ENCODE assay signal across 11 cellular contexts in genomic region chr2:158902005-158902398, GRCh38.
A peak's percentile ranks its signal among the peaks of the same experiment; 100 is the strongest.
DNase-seq lines count a peak whose midpoint lies in the region; ATAC-seq, FAIRE-seq and TF ChIP-seq lines count a peak whose summit lies in the region.
"Had no signal": no experiment of that assay in that cellular context is flagged by ENCODE, and none has a peak within 500 bp of the region (broad histone marks: within the 10 kb centered on the region; RNA-seq: fewer than 3 reads in every experiment).

No MANE protein-coding gene starts in this region.

- H3K9me3 Mint-ChIP-seq in activated T-cell treated with anti-CD3 and anti-CD28 coated beads, Interleukin-2, amount 50 U/mL, for 24 hours: no peaks in the 10 kb centered on the region
- H3K9me3 Mint-ChIP-seq: CD4-positive, alpha-beta memory T cell; GM23338; H9; HFFc6 had no signal

- no peak for ATAC-seq in HepG2
- ATAC-seq in right lobe of liver: no peak
- no peak for ATAC-seq in PC-3
- ATAC-seq in K562: no peak
- no peak for ATAC-seq in Right ventricle myocardium superior (ENCODE audit: poor library complexity)

- TF ChIP-seq RAD21 in HepG2 (CRISPR knock-in tag; IDR thresholded peaks at IDR 0.05) (no peak), K562 (CRISPR knock-in tag; conservative IDR thresholded peaks at IDR 0.05 in 1 of 2, IDR thresholded peaks at IDR 0.05 in 1 of 2) (no peak)

- no peak for TF ChIP-seq EP300 in HepG2 (IDR thresholded peaks at IDR 0.05; ENCODE audit: low read depth in 2 of 2, low read length in 2 of 2)
- TF ChIP-seq EP300 in HepG2 (CRISPR knock-in tag; IDR thresholded peaks at IDR 0.05; ENCODE audit: borderline replicate concordance): no peak
- TF ChIP-seq EP300 in K562 (IDR thresholded peaks at IDR 0.05; ENCODE audit: low read length): no peak

- no peak overlapping the region for H3K4me3 ChIP-seq in HepG2 (replicated peaks in 1 of 3; ENCODE audit: insufficient read depth in 1 of 3, low read depth in 2 of 3, low read length in 3 of 3)
- no peak overlapping the region for H3K4me3 ChIP-seq in right lobe of liver
- H3K4me3 ChIP-seq in PC-3 (ENCODE audit: low read length): peak overlapping the region; percentile 53; the same call in 1 of the 2 replicates
- H3K4me3 ChIP-seq in K562: no peak overlapping the region
- H3K4me3 ChIP-seq: GM23338 had no signal

- H3K4me2 ChIP-seq in HepG2 (ENCODE audit: low read depth, low read length): no peak overlapping the region
- H3K4me2 ChIP-seq in PC-3 (ENCODE audit: low read length): peak overlapping the region; percentile 62; the same call in 1 of the 2 replicates
- H3K4me2 ChIP-seq in K562 (ENCODE audit: insufficient read depth, low read length): no peak overlapping the region
- H3K4me2 ChIP-seq: GM23338 had no signal

- no peaks in the 10 kb centered on the region for H3K4me1 ChIP-seq in HepG2 (ENCODE audit: insufficient read depth, low read length)
- no peaks in the 10 kb centered on the region for H3K4me1 ChIP-seq in right lobe of liver
- no peaks in the 10 kb centered on the region for H3K4me1 ChIP-seq in PC-3 (ENCODE audit: insufficient read depth, low read length)
- H3K4me1 ChIP-seq in K562 (replicated peaks in 1 of 2; ENCODE audit: control insufficient read depth in 2 of 2, insufficient read depth in 2 of 2, low read length in 2 of 2): no peaks in the 10 kb centered on the region

- FAIRE-seq in HepG2 (lab: Jason Lieb, UNC) (no peak), K562 (lab: Jason Lieb, UNC) (no peak)

- no TSS peak for BruUV-seq in HepG2 (replicated peaks; lab: Mats Ljungman, UMichigan)
- no TSS peak for BruUV-seq in PC-3 (replicated peaks; lab: Mats Ljungman, UMichigan)
- no TSS peak for BruUV-seq in K562 (replicated peaks; lab: Mats Ljungman, UMichigan)

- no peak overlapping the region for H3K27ac Mint-ChIP-seq in activated T-cell treated with anti-CD3 and anti-CD28 coated beads, Interleukin-2, amount 50 U/mL, for 24 hours
- H3K27ac Mint-ChIP-seq: CD4-positive, alpha-beta memory T cell; GM23338; H9; HFFc6 had no signal

- no peak overlapping the region for H3K4me3 Mint-ChIP-seq in activated T-cell treated with anti-CD3 and anti-CD28 coated beads, Interleukin-2, amount 50 U/mL, for 24 hours
- H3K4me3 Mint-ChIP-seq: CD4-positive, alpha-beta memory T cell; GM23338; H9; HFFc6 had no signal

- no peaks in the 10 kb centered on the region for H3K27me3 Mint-ChIP-seq in activated T-cell treated with anti-CD3 and anti-CD28 coated beads, Interleukin-2, amount 50 U/mL, for 24 hours

- no peaks in the 10 kb centered on the region for H4K20me1 ChIP-seq in HepG2 (ENCODE audit: insufficient read depth, low read length)
- no peaks in the 10 kb centered on the region for H4K20me1 ChIP-seq in PC-3 (ENCODE audit: low read length)
- no peaks in the 10 kb centered on the region for H4K20me1 ChIP-seq in K562 (replicated peaks; ENCODE audit: control insufficient read depth, insufficient read depth, low read length)

- H3K9ac ChIP-seq in HepG2 (ENCODE audit: insufficient read depth, low read depth, low read length) (no peak overlapping the region), PC-3 (ENCODE audit: low read length) (no peak overlapping the region), K562 (ENCODE audit: insufficient read depth in 1 of 2, low read depth in 2 of 2, low read length in 2 of 2) (no peak overlapping the region)

- H3K79me2 ChIP-seq in HepG2 (ENCODE audit: insufficient read depth, low read length) (no peaks in the 10 kb centered on the region), PC-3 (ENCODE audit: low read length) (no peaks in the 10 kb centered on the region), K562 (ENCODE audit: control insufficient read depth, insufficient read depth, low read length) (no peaks in the 10 kb centered on the region)

- WGBS in HepG2 (ENCODE audit: low lambda C conversion rate): 76% methylated on average over 2 of the region's 2 CpGs
- 94% methylated on average over 2 of the region's 2 CpGs for WGBS in right lobe of liver (ENCODE audit: insufficient coverage, low coverage, low lambda C conversion rate, missing lambda C conversion rate)
- 31% methylated on average over 2 of the region's 2 CpGs for WGBS in K562 (ENCODE audit: insufficient coverage, low coverage, missing lambda C conversion rate)

- POLR2A ChIA-PET in HepG2 (lab: Yijun Ruan, JAX) (no interaction called here), PC-3 (lab: Charles Lee; ENCODE audit: unreplicated experiment) (no interaction called here), K562 (lab: Yijun Ruan, JAX) (no interaction called here)

- TF ChIP-seq CTCF in HepG2 (CRISPR knock-in tag; IDR thresholded peaks at IDR 0.05) (no peak), right lobe of liver (IDR thresholded peaks at IDR 0.05) (no peak), PC-3 (conservative IDR thresholded peaks at IDR 0.05; ENCODE audit: low read depth, low read length) (no peak), K562 (IDR thresholded peaks at IDR 0.05 in 2 of 3, conservative IDR thresholded peaks at IDR 0.05 in 1 of 3; ENCODE audit: insufficient read depth in 2 of 3, low read depth in 1 of 3, low read length in 3 of 3) (no peak)

- H2AFZ ChIP-seq in HepG2 (ENCODE audit: low read length): no peak overlapping the region
- peak overlapping the region; percentile 74 for H2AFZ ChIP-seq in PC-3 (ENCODE audit: low read length)
- no peak overlapping the region for H2AFZ ChIP-seq in K562 (ENCODE audit: low read depth, low read length)

- in situ Hi-C loops in HepG2 (cut with HindIII; ENCODE audit: extremely low pct_ligation_motif_present, low pct_unique_long_range_greater_than_20kb): loop anchor here (5.0 kb wide), 1 partner anchor 220 kb away; no protein-coding TSS in a partner anchor
- in situ Hi-C loops in K562 (cut with MboI): loop anchor here (10.0 to 25.0 kb wide), 3 partner anchors 223 to 910 kb away; no protein-coding TSS in a partner anchor

- DNase-seq in HepG2 (ENCODE audit: low spot score): no peak
- DNase-seq in right lobe of liver: no peak
- DNase-seq in PC-3: no peak
- no peak for DNase-seq in K562 (ENCODE audit: extremely low read depth in 1 of 4, low spot score in 3 of 4)
- DNase-seq in Right ventricle myocardium superior: no peak
- DNase-seq in activated T-cell treated with anti-CD3 and anti-CD28 coated beads, Interleukin-2, amount 50 U/mL, for 24 hours: no peak
- DNase-seq: GF-D8 had no signal

- no peaks in the 10 kb centered on the region for H3F3A ChIP-seq in PC-3 (ENCODE audit: low read length, unreplicated experiment)

- H3K27ac ChIP-seq in HepG2 (ENCODE audit: extremely low read length, insufficient read depth, low read length): no peak overlapping the region
- no peak overlapping the region for H3K27ac ChIP-seq in right lobe of liver
- no peak overlapping the region for H3K27ac ChIP-seq in PC-3 (ENCODE audit: low read length)
- H3K27ac ChIP-seq in K562 (ENCODE audit: extremely low read depth, low read depth, low read length): no peak overlapping the region

- no peaks in the 10 kb centered on the region for H3K4me1 Mint-ChIP-seq in activated T-cell treated with anti-CD3 and anti-CD28 coated beads, Interleukin-2, amount 50 U/mL, for 24 hours (ENCODE audit: low read depth)

- H3K36me3 Mint-ChIP-seq in activated T-cell treated with anti-CD3 and anti-CD28 coated beads, Interleukin-2, amount 50 U/mL, for 24 hours (ENCODE audit: low read depth): no peaks in the 10 kb centered on the region
- H3K36me3 Mint-ChIP-seq: CD4-positive, alpha-beta memory T cell had no signal

- H3K9me3 ChIP-seq in HepG2 (ENCODE audit: low read length): no peaks in the 10 kb centered on the region
- no peaks in the 10 kb centered on the region for H3K9me3 ChIP-seq in right lobe of liver
- no peaks in the 10 kb centered on the region for H3K9me3 ChIP-seq in PC-3 (ENCODE audit: low read length)
- no peaks in the 10 kb centered on the region for H3K9me3 ChIP-seq in K562 (replicated peaks; ENCODE audit: control insufficient read depth, insufficient read depth, low read depth, low read length)

- H3K9me2 ChIP-seq in PC-3 (replicated peaks; ENCODE audit: low read length): no peaks in the 10 kb centered on the region

- H3K27me3 ChIP-seq in HepG2 (ENCODE audit: control insufficient read depth in 1 of 2, insufficient read depth in 2 of 2, low read length in 2 of 2): no peaks in the 10 kb centered on the region
- no peaks in the 10 kb centered on the region for H3K27me3 ChIP-seq in right lobe of liver
- no peaks in the 10 kb centered on the region for H3K27me3 ChIP-seq in PC-3 (ENCODE audit: low read length)
- peaks cover 0 to 4% of the 10 kb centered on the region in 2 experiments; a peak in 1 of 5 replicates for H3K27me3 ChIP-seq in K562 (ENCODE audit: control insufficient read depth in 2 of 2, insufficient read depth in 2 of 2, low read length in 2 of 2)

- TF ChIP-seq POLR2A in HepG2 (IDR thresholded peaks at IDR 0.05; ENCODE audit: insufficient read depth in 1 of 2, low read depth in 2 of 2, low read length in 2 of 2) (no peak), right lobe of liver (IDR thresholded peaks at IDR 0.05) (no peak), K562 (conservative IDR thresholded peaks at IDR 0.05) (no peak)

- no peaks in the 10 kb centered on the region for H3K9me1 ChIP-seq in K562 (ENCODE audit: control insufficient read depth, insufficient read depth, low read length)

- intact Hi-C loops in HepG2 (cut with micrococcal nuclease; ENCODE audit: unreplicated experiment) (loop anchor here (5.0 kb wide), 2 partner anchors 65 to 1065 kb away; partner anchors contain the start of gene TANC1), right lobe of liver (cut with DNase I) (loop anchor here in 1 of 2 donors (5.0 kb wide), 1 partner anchor 210 kb away; no protein-coding TSS in a partner anchor), PC-3 (cut with micrococcal nuclease) (no loop called here), K562 (cut with micrococcal nuclease) (loop anchor here (5.0 to 10.0 kb wide), 4 partner anchors 133 to 1065 kb away; partner anchors contain the start of gene MARCHF7), Right ventricle myocardium superior (cut with DNase I) (no loop called here)

- no peaks in the 10 kb centered on the region for H3K36me3 ChIP-seq in HepG2 (replicated peaks in 1 of 2; ENCODE audit: control insufficient read depth in 1 of 2, insufficient read depth in 2 of 2, low read length in 2 of 2)
- no peaks in the 10 kb centered on the region for H3K36me3 ChIP-seq in right lobe of liver
- H3K36me3 ChIP-seq in PC-3 (ENCODE audit: low read depth, low read length): no peaks in the 10 kb centered on the region
- H3K36me3 ChIP-seq in K562 (ENCODE audit: control insufficient read depth, insufficient read depth, low read length): no peaks in the 10 kb centered on the region

- CTCF ChIA-PET in HepG2 (lab: Yijun Ruan, JAX; ENCODE audit: low intra/inter-chr PET ratio, low total read pairs): interaction anchor here (1.2 to 4.3 kb wide), 3 partner anchors 94 to 1067 kb away, joined by 3 to 71 read pairs (median 8); no protein-coding TSS in a partner anchor
- CTCF ChIA-PET in PC-3 (lab: Charles Lee): interaction anchor here (1.4 kb wide), 1 partner anchor 134 kb away, joined by 6 read pairs; no protein-coding TSS in a partner anchor
- CTCF ChIA-PET in K562 (lab: Yijun Ruan, JAX; ENCODE audit: low intra/inter-chr PET ratio): interaction anchor here (2.0 to 2.1 kb wide), 2 partner anchors 217 to 283 kb away, joined by 8 to 20 read pairs; no protein-coding TSS in a partner anchor

TF ChIP-seq in HepG2, 621 proteins besides CTCF, POLR2A, EP300 and RAD21 (continues in another document):
- peak; percentile 91 for TF ChIP-seq ZNF629 (CRISPR knock-in tag; conservative IDR thresholded peaks at IDR 0.05)

Comparison
In these comparisons a context has a peak if more than half of its experiments do, and no peak if none do; other contexts are left out.
1. intact Hi-C loops: an anchor here in HepG2 (5.0 kb wide) and K562 (5.0 to 10.0 kb wide); none called in PC-3 and Right ventricle myocardium superior.
2. Of the 241 proteins assayed by ChIP-seq in both HepG2 and K562: peak only in HepG2: none; only in K562: ADNP; in both: none; in neither: 239; mixed calls (peak in some experiments, not most) for 1.